In genomic region chr3:51678186-51678585, GRCh38 we compare ENCODE assay signal across 26 cellular contexts. TPM values are rescaled to one million over a fixed set of nuclear protein-coding genes. Genes with fewer than 3 reads are reported as not detected.
DNase-seq lines count a peak whose midpoint lies in the region; ATAC-seq and TF ChIP-seq lines count a peak whose summit lies in the region.
"Had no signal": no experiment of that assay in that cellular context is flagged by ENCODE, and none has a peak within 500 bp of the region (broad histone marks: within the 10 kb centered on the region; RNA-seq: fewer than 3 reads in every experiment).

No MANE protein-coding gene starts in this region.

- peak overlapping the region; percentile 65 for H3K27ac Mint-ChIP-seq in T-helper 1 cell treated with Interleukin-12 subunit alpha and Interleukin-12 subunit beta and Interleukin-4 antibody, amounts not matched to agents 30 μg/mL and 1 μg/mL, for 36 hours
- H3K27ac Mint-ChIP-seq in MCF 10A (ENCODE audit: low read depth, unreplicated experiment), result peak overlapping the region; percentile 55
- H3K27ac Mint-ChIP-seq in memory B cell, result peak overlapping the region; percentile 39
- H3K27ac Mint-ChIP-seq: endodermal cell, progenitor cell of endocrine pancreas had no signal

- H3K4me1 Mint-ChIP-seq in T-helper 1 cell treated with Interleukin-12 subunit alpha and Interleukin-12 subunit beta and Interleukin-4 antibody, amounts not matched to agents 30 μg/mL and 1 μg/mL, for 36 hours (ENCODE audit: low read depth), result peaks cover 75% of the 10 kb centered on the region
- H3K4me1 Mint-ChIP-seq in MCF 10A (ENCODE audit: insufficient read depth, unreplicated experiment) (peaks cover 53% of the 10 kb centered on the region), memory B cell (peaks cover 76% of the 10 kb centered on the region)

- intact Hi-C loops in MCF 10A (cut with micrococcal nuclease), result loop anchor here (10.0 kb wide), 1 partner anchor 1063 kb away; the partner anchor contains the start of genes CISH and MAPKAPK3
- intact Hi-C loops in mammary epithelial cell (cut with micrococcal nuclease), result loop anchor here (10.0 kb wide), 1 partner anchor 1063 kb away; the partner anchor contains the start of genes CISH and MAPKAPK3
- intact Hi-C loops in upper lobe of right lung (cut with DNase I), result no loop called here
- intact Hi-C loops in esophagus muscularis mucosa (cut with DNase I), result loop anchor here (10.0 kb wide), 1 partner anchor 293 kb away; the partner anchor contains the start of gene MANF

- TF ChIP-seq EP300 in esophagus muscularis mucosa (IDR thresholded peaks at IDR 0.05), result no peak

- H3K4me1 ChIP-seq in mammary epithelial cell (ENCODE audit: insufficient read depth, low read length) (peaks cover 83% of the 10 kb centered on the region), upper lobe of right lung (peaks cover 33% of the 10 kb centered on the region), esophagus muscularis mucosa (peaks cover 41 to 83% (median 59%) of the 10 kb centered on the region in 4 donors)
- H3K4me1 ChIP-seq: SJSA1 had no signal

- TF ChIP-seq CTCF in MCF 10A (IDR thresholded peaks at IDR 0.05; ENCODE audit: unreplicated experiment) (no peak), mammary epithelial cell (conservative IDR thresholded peaks at IDR 0.05 in 1 of 2, IDR thresholded peaks at IDR 0.05 in 1 of 2; ENCODE audit: extremely low read depth in 1 of 2, insufficient read depth in 1 of 2, low read depth in 1 of 2, low read length in 2 of 2) (no peak), upper lobe of right lung (IDR thresholded peaks at IDR 0.05) (no peak), esophagus muscularis mucosa (IDR thresholded peaks at IDR 0.05) (no peak)

- no peaks in the 10 kb centered on the region for H3K9me3 Mint-ChIP-seq in T-helper 1 cell treated with Interleukin-12 subunit alpha and Interleukin-12 subunit beta and Interleukin-4 antibody, amounts not matched to agents 30 μg/mL and 1 μg/mL, for 36 hours
- H3K9me3 Mint-ChIP-seq in MCF 10A (ENCODE audit: unreplicated experiment) (no peaks in the 10 kb centered on the region), memory B cell (no peaks in the 10 kb centered on the region)
- H3K9me3 Mint-ChIP-seq: endodermal cell had no signal

- H3K27me3 ChIP-seq in mammary epithelial cell (ENCODE audit: insufficient read depth, low read length), result no peaks in the 10 kb centered on the region
- no peaks in the 10 kb centered on the region for H3K27me3 ChIP-seq in upper lobe of right lung
- H3K27me3 ChIP-seq in esophagus muscularis mucosa, result no peaks in the 10 kb centered on the region
- H3K27me3 ChIP-seq: Peyer's patch, SJSA1, upper lobe of left lung had no signal

- H2AFZ ChIP-seq in mammary epithelial cell (ENCODE audit: low read depth, low read length), result no peak overlapping the region

- DNase-seq in T-helper 1 cell (no peak), MCF 10A (ENCODE audit: unreplicated experiment) (no peak), mammary epithelial cell (no peak), memory B cell (ENCODE audit: low spot score in 2 of 2) (no peak), upper lobe of right lung (peak; percentile 34), cerebellum (ENCODE audit: low spot score) (no peak), esophagus muscularis mucosa (ENCODE audit: extremely low spot score) (no peak)
- DNase-seq: amniotic stem cell, DMS53, hypothalamus, NCI-H1048, NCI-H187, NCI-H526 treated with DMSO at 0.1 percent for 48 hours, Peyer's patch, upper lobe of left lung had no signal

- H3K4me2 ChIP-seq in mammary epithelial cell (ENCODE audit: insufficient read depth, low read depth, low read length), result no peak overlapping the region

- no peak for ATAC-seq in memory B cell (ENCODE audit: low read depth)
- ATAC-seq in upper lobe of right lung, result no peak
- ATAC-seq: HepG2, mucosa of descending colon, sciatic nerve had no signal

- H3K4me3 ChIP-seq in mammary epithelial cell (replicated peaks in 1 of 3; ENCODE audit: insufficient read depth in 1 of 3, low read depth in 2 of 3, low read length in 3 of 3), result no peak overlapping the region
- H3K4me3 ChIP-seq in upper lobe of right lung, result no peak overlapping the region
- no peak overlapping the region for H3K4me3 ChIP-seq in esophagus muscularis mucosa
- H3K4me3 ChIP-seq: coronary artery, mucosa of descending colon, Peyer's patch, SJSA1, upper lobe of left lung had no signal

- TF ChIP-seq POLR2A in esophagus muscularis mucosa (IDR thresholded peaks at IDR 0.05; ENCODE audit: low read depth), result no peak

- H3K36me3 Mint-ChIP-seq in T-helper 1 cell treated with Interleukin-12 subunit alpha and Interleukin-12 subunit beta and Interleukin-4 antibody, amounts not matched to agents 30 μg/mL and 1 μg/mL, for 36 hours (ENCODE audit: low read depth), result peaks cover 35% of the 10 kb centered on the region
- H3K36me3 Mint-ChIP-seq in MCF 10A (ENCODE audit: insufficient read depth, unreplicated experiment) (peaks cover 26% of the 10 kb centered on the region), memory B cell (peaks cover 11% of the 10 kb centered on the region)

- H3K36me3 ChIP-seq in mammary epithelial cell (ENCODE audit: insufficient read depth, low read length) (no peaks in the 10 kb centered on the region), upper lobe of right lung (peaks cover 6% of the 10 kb centered on the region), esophagus muscularis mucosa (peaks cover 0 to 85% (median 43%) of the 10 kb centered on the region in 4 donors)

- H3K79me2 ChIP-seq in mammary epithelial cell (ENCODE audit: insufficient read depth, low read length), result peaks cover 53% of the 10 kb centered on the region

- no peaks in the 10 kb centered on the region for H4K20me1 ChIP-seq in mammary epithelial cell (ENCODE audit: insufficient read depth, low read length)

- CTCF ChIA-PET in MCF 10A (lab: Yijun Ruan, JAX) (interaction anchor here (0.7 to 7.0 kb wide), 2 partner anchors 111 to 177 kb away, joined by 4 to 111 read pairs; partner anchors contain the start of gene DCAF1), mammary epithelial cell (lab: Charles Lee; ENCODE audit: low non-redundant PET) (no interaction called here)

- no peak overlapping the region for H3K27ac ChIP-seq in mammary epithelial cell (ENCODE audit: insufficient read depth, low read depth, low read length)
- H3K27ac ChIP-seq in upper lobe of right lung, result no peak overlapping the region
- no peak overlapping the region for H3K27ac ChIP-seq in esophagus muscularis mucosa (replicated peaks in 1 of 4)
- H3K27ac ChIP-seq: 22Rv1, coronary artery, Peyer's patch, SJSA1, upper lobe of left lung, VCaP had no signal

- no peaks in the 10 kb centered on the region for H3K27me3 Mint-ChIP-seq in T-helper 1 cell treated with Interleukin-12 subunit alpha and Interleukin-12 subunit beta and Interleukin-4 antibody, amounts not matched to agents 30 μg/mL and 1 μg/mL, for 36 hours (ENCODE audit: low read depth)
- no peaks in the 10 kb centered on the region for H3K27me3 Mint-ChIP-seq in MCF 10A (ENCODE audit: insufficient read depth, unreplicated experiment)
- no peaks in the 10 kb centered on the region for H3K27me3 Mint-ChIP-seq in memory B cell
- H3K27me3 Mint-ChIP-seq: progenitor cell of endocrine pancreas had no signal

- no peak overlapping the region for H3K4me3 Mint-ChIP-seq in T-helper 1 cell treated with Interleukin-12 subunit alpha and Interleukin-12 subunit beta and Interleukin-4 antibody, amounts not matched to agents 30 μg/mL and 1 μg/mL, for 36 hours
- H3K4me3 Mint-ChIP-seq in MCF 10A (ENCODE audit: unreplicated experiment) (no peak overlapping the region), memory B cell (no peak overlapping the region)
- H3K4me3 Mint-ChIP-seq: endodermal cell had no signal

- H3K9me3 ChIP-seq in mammary epithelial cell (replicated peaks; ENCODE audit: insufficient read depth, low read length), result no peaks in the 10 kb centered on the region
- H3K9me3 ChIP-seq in upper lobe of right lung, result no peaks in the 10 kb centered on the region
- no peaks in the 10 kb centered on the region for H3K9me3 ChIP-seq in esophagus muscularis mucosa
- H3K9me3 ChIP-seq: mucosa of descending colon, Peyer's patch, SJSA1, upper lobe of left lung had no signal

- BruUV-seq in MCF 10A (replicated peaks; lab: Mats Ljungman, UMichigan) (no TSS peak), mammary epithelial cell (replicated peaks; lab: Mats Ljungman, UMichigan) (no TSS peak)

- H3K9ac ChIP-seq in mammary epithelial cell (ENCODE audit: insufficient read depth, low read length), result no peak overlapping the region

- WGBS in mammary epithelial cell (ENCODE audit: low coverage, missing lambda C conversion rate), result no CpG with 5 or more reads among the region's 1 CpG
- no CpG with 5 or more reads among the region's 1 CpG for WGBS in esophagus muscularis mucosa

- in situ Hi-C loops in mammary epithelial cell (cut with MboI; ENCODE audit: low sequenced_read_pairs in 2 of 2), result no loop called here

- dilution Hi-C loops in mammary epithelial cell (cut with HindIII; ENCODE audit: low sequenced_read_pairs), result no loop called here

- POLR2A ChIA-PET in MCF 10A (lab: Yijun Ruan, JAX), result no interaction called here

RNA-seq across cellular contexts. Expression of gene TEX264, which starts 7.1 kb away (rescaled TPM):
- total RNA-seq in MCF 10A (2022), result 41.3 and 46.4 TPM in 2 replicates
- 10 to 100 TPM; 36.0 to 49.7 TPM for total RNA-seq in mammary epithelial cell
- 69.5 TPM for polyA plus RNA-seq in mammary epithelial cell
- 35.8 TPM for polyA minus RNA-seq in mammary epithelial cell
- total RNA-seq in upper lobe of right lung, result 51.0 TPM
- total RNA-seq in cerebellum, result 12.2 TPM
- 10 to 100 TPM; 48.0 to 73.8 (median 65.4) TPM for total RNA-seq in esophagus muscularis mucosa

RNA-seq across cellular contexts. Expression of gene GRM2, which starts 28.7 kb away (rescaled TPM):
- total RNA-seq in MCF 10A (2022) (0.23 and 0.44 TPM in 2 replicates), mammary epithelial cell (under 1 TPM; under 0.01 to 0.12 TPM), upper lobe of right lung (0.49 TPM), cerebellum (9.4 TPM), esophagus muscularis mucosa (under 1 TPM in 3 of 4 donors, not detected in 1; 0.11 to 0.83 (median 0.52) TPM)
- polyA plus RNA-seq in mammary epithelial cell, result 0.09 TPM
- polyA minus RNA-seq in mammary epithelial cell, result not detected
- total RNA-seq: LHCN-M2 had no signal
